1 cellular context compared by ENCODE assay signal in the genomic region with DNA sequence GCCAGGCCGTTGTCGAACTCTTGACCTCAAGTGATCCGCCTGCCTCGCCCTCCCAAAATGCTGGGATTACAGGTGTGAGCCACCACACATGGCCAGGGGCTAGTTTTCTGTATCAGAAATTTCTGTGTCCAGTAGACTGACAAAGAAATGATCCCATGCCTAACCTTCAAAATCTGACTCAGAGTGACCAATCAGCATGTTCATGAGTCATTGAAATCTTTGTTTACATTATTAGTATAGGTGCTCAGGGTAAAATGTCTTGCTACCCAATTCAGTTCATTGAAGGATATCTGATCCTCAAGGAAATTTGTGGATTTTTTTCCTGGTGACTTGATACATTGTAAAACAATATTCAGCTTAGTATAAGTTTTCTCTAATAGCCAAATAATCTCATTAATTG.
TF ChIP-seq lines count a peak whose summit lies in the region.

No MANE protein-coding gene starts in this region.

TF ChIP-seq in SK-N-SH treated with all-trans-retinoic acid at 6 μM for 48 hours, 23 proteins besides CTCF, POLR2A, EP300 and RAD21 (continued from another document):
- TF ChIP-seq, protein P1, sequence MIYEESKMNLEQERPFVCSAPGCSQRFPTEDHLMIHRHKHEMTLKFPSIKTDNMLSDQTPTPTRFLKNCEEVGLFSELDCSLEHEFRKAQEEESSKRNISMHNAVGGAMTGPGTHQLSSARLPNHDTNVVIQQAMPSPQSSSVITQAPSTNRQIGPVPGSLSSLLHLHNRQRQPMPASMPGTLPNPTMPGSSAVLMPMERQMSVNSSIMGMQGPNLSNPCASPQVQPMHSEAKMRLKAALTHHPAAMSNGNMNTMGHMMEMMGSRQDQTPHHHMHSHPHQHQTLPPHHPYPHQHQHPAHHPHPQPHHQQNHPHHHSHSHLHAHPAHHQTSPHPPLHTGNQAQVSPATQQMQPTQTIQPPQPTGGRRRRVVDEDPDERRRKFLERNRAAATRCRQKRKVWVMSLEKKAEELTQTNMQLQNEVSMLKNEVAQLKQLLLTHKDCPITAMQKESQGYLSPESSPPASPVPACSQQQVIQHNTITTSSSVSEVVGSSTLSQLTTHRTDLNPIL (CRISPR knock-in tag; IDR thresholded peaks at IDR 0.05; ENCODE audit: low read depth): no peak
- TF ChIP-seq OSR1 (CRISPR knock-in tag; IDR thresholded peaks at IDR 0.05) (no peak), ZNF565 (CRISPR knock-in tag; conservative IDR thresholded peaks at IDR 0.05; ENCODE audit: low read depth) (no peak), ISL1 (CRISPR knock-in tag; IDR thresholded peaks at IDR 0.05) (no peak), PATZ1 (CRISPR knock-in tag; IDR thresholded peaks at IDR 0.05; ENCODE audit: borderline replicate concordance) (no peak), ZNF70 (CRISPR knock-in tag; IDR thresholded peaks at IDR 0.05) (no peak)
